14 cellular contexts compared by ENCODE assay signal in genomic region chr13:83372786-83373185, GRCh38.
DNase-seq lines count a peak whose midpoint lies in the region; ATAC-seq, FAIRE-seq and TF ChIP-seq lines count a peak whose summit lies in the region.
"Had no signal": no experiment of that assay in that cellular context is flagged by ENCODE, and none has a peak within 500 bp of the region (broad histone marks: within the 10 kb centered on the region; RNA-seq: fewer than 3 reads in every experiment).

No MANE protein-coding gene starts in this region.

- H3K9me3 Mint-ChIP-seq in stimulated activated naive CD8-positive, alpha-beta T cell treated with anti-CD3 and anti-CD28 coated beads, Interleukin-15, amount 100 ng/mL, for 72 hours = peaks cover 16 to 21% of the 10 kb centered on the region in 2 donors

- no peaks in the 10 kb centered on the region for H3K4me1 Mint-ChIP-seq in stimulated activated naive CD8-positive, alpha-beta T cell treated with anti-CD3 and anti-CD28 coated beads, Interleukin-15, amount 100 ng/mL, for 72 hours
- H3K4me1 Mint-ChIP-seq: CD14-positive monocyte, GM23338, H9 had no signal

- H3K27ac ChIP-seq in keratinocyte (ENCODE audit: control insufficient read depth, insufficient read depth, low read length) = no peak overlapping the region

- no peaks in the 10 kb centered on the region for H3K27me3 Mint-ChIP-seq in stimulated activated naive CD8-positive, alpha-beta T cell treated with anti-CD3 and anti-CD28 coated beads, Interleukin-15, amount 100 ng/mL, for 72 hours

- no peak overlapping the region for H3K4me3 Mint-ChIP-seq in stimulated activated naive CD8-positive, alpha-beta T cell treated with anti-CD3 and anti-CD28 coated beads, Interleukin-15, amount 100 ng/mL, for 72 hours
- H3K4me3 Mint-ChIP-seq: CD14-positive monocyte; CD8-positive, alpha-beta T cell; GM23338; H9 had no signal

- H3K9ac ChIP-seq in keratinocyte (ENCODE audit: control insufficient read depth, extremely low read depth, insufficient read depth, low read length) = no peak overlapping the region

- ATAC-seq in HG02938 (IDR thresholded peaks at IDR 0.05; ENCODE audit: unreplicated experiment) = no peak
- no peak for ATAC-seq in GM18519 (IDR thresholded peaks at IDR 0.05; ENCODE audit: low FRiP score, unreplicated experiment)
- no peak for ATAC-seq in stimulated activated naive CD8-positive, alpha-beta T cell treated with anti-CD3 and anti-CD28 coated beads, Interleukin-15, amount 100 ng/mL, for 72 hours
- ATAC-seq: CD8-positive, alpha-beta T cell; GM23338 had no signal

- H3K9me3 ChIP-seq in keratinocyte (ENCODE audit: control insufficient read depth, low read depth, low read length) = no peaks in the 10 kb centered on the region
- H3K9me3 ChIP-seq: Caco-2 had no signal

- no peak for TF ChIP-seq CTCF in epithelial cell of esophagus (IDR thresholded peaks at IDR 0.05; ENCODE audit: insufficient read depth, low read depth, low read length, missing control alignments)
- TF ChIP-seq CTCF in keratinocyte (optimal IDR thresholded peaks at IDR 0.05 in 1 of 3, IDR thresholded peaks at IDR 0.05 in 1 of 3, conservative IDR thresholded peaks at IDR 0.05 in 1 of 3; ENCODE audit: extremely low read depth in 1 of 3, insufficient read depth in 2 of 3, low read length in 3 of 3) = no peak

- no peak for TF ChIP-seq POLR2A in H54 (IDR thresholded peaks at IDR 0.05; ENCODE audit: low read depth, low read length)

- H3K4me3 ChIP-seq in epithelial cell of esophagus (ENCODE audit: low read length) (no peak overlapping the region), keratinocyte (ENCODE audit: control insufficient read depth in 2 of 3, extremely low read depth in 1 of 3, insufficient read depth in 2 of 3, low read depth in 1 of 3, low read length in 3 of 3) (no peak overlapping the region)
- H3K4me3 ChIP-seq: GM23338 had no signal

- H3K27ac Mint-ChIP-seq in stimulated activated naive CD8-positive, alpha-beta T cell treated with anti-CD3 and anti-CD28 coated beads, Interleukin-15, amount 100 ng/mL, for 72 hours = no peak overlapping the region
- H3K27ac Mint-ChIP-seq: CD14-positive monocyte; CD8-positive, alpha-beta T cell; GM23338 had no signal

- peak; percentile 20 for DNase-seq in EH (ENCODE audit: low read depth)
- DNase-seq in H54 (ENCODE audit: insufficient read length, low spot score) = no peak
- peak; percentile 38 for DNase-seq in epithelial cell of esophagus (ENCODE audit: low read depth)
- DNase-seq in keratinocyte (ENCODE audit: low read depth, low spot score) = peak; percentile 28
- DNase-seq in stimulated activated naive CD8-positive, alpha-beta T cell treated with anti-CD3 and anti-CD28 coated beads, Interleukin-15, amount 100 ng/mL, for 72 hours = no peak
- DNase-seq: Caco-2; CD8-positive, alpha-beta T cell; DND-41; H9 had no signal

- no peaks in the 10 kb centered on the region for H4K20me1 ChIP-seq in keratinocyte (ENCODE audit: control insufficient read depth, extremely low read depth, insufficient read depth, low read length)

- FAIRE-seq in H54 (lab: Jason Lieb, UNC) = peak; percentile 15
- FAIRE-seq in keratinocyte (lab: Jason Lieb, UNC) = no peak
- FAIRE-seq: A204.1 had no signal

- no peak overlapping the region for H2AFZ ChIP-seq in keratinocyte (ENCODE audit: control insufficient read depth, low read length)
- H2AFZ ChIP-seq: GM23338 had no signal

- H3K79me2 ChIP-seq in keratinocyte (ENCODE audit: control insufficient read depth, insufficient read depth, low read length) = no peaks in the 10 kb centered on the region

- dilution Hi-C loops in keratinocyte (cut with MboI; ENCODE audit: extremely low pct_ligation_motif_present, low sequenced_read_pairs) = no loop called here

- H3K27me3 ChIP-seq in keratinocyte (ENCODE audit: control insufficient read depth, extremely low read depth, insufficient read depth, low read length) = no peaks in the 10 kb centered on the region

- H3K4me2 ChIP-seq in keratinocyte (ENCODE audit: control insufficient read depth, extremely low read depth, insufficient read depth, low read depth, low read length) = no peak overlapping the region
- H3K4me2 ChIP-seq: GM23338 had no signal

- H3K4me1 ChIP-seq in keratinocyte (ENCODE audit: control insufficient read depth, extremely low read depth, insufficient read depth, low read length) = no peaks in the 10 kb centered on the region
- H3K4me1 ChIP-seq: Caco-2 had no signal

- H3K36me3 ChIP-seq in keratinocyte (ENCODE audit: control insufficient read depth in 2 of 2, extremely low read depth in 1 of 2, insufficient read depth in 2 of 2, low read length in 2 of 2) = no peaks in the 10 kb centered on the region

- H3K9me1 ChIP-seq in keratinocyte (ENCODE audit: control insufficient read depth, extremely low read depth, insufficient read depth, low read length) = no peaks in the 10 kb centered on the region

Comparison
In these comparisons a context has a peak if more than half of its experiments do, and no peak if none do; other contexts are left out.
1. DNase-seq: peak in EH (single experiment), epithelial cell of esophagus (single experiment) and keratinocyte (single experiment); none in H54 (single experiment) and stimulated activated naive CD8-positive, alpha-beta T cell treated with anti-CD3 and anti-CD28 coated beads, Interleukin-15, amount 100 ng/mL, for 72 hours (0 of 2).